In genomic region chrX:118116308-118117068, GRCh38 we compare ENCODE assay signal across 8 cellular contexts. TPM values are rescaled to one million over a fixed set of nuclear protein-coding genes. Genes with fewer than 3 reads are reported as not detected.
DNase-seq lines count a peak whose midpoint lies in the region; ATAC-seq lines count a peak whose summit lies in the region.

Gene KLHL13 (minus strand): TSS chrX:118116810. CDS start chrX:118028473, 88,337 bp downstream.

- H3K36me3 Mint-ChIP-seq in activated naive CD8-positive, alpha-beta T cell treated with anti-CD3 and anti-CD28 coated beads, Interleukin-2, amount 10 ng/mL, durations not matched to agents 7 days and 5 days: no peaks in the 10 kb centered on the region

- peak; percentile 56 for ATAC-seq in activated naive CD8-positive, alpha-beta T cell treated with anti-CD3 and anti-CD28 coated beads, Interleukin-2, amount 10 ng/mL, durations not matched to agents 7 days and 5 days (ENCODE audit: low read depth)
- ATAC-seq in GM19467 (IDR thresholded peaks at IDR 0.05; ENCODE audit: unreplicated experiment) (no peak), GM19324 (IDR thresholded peaks at IDR 0.05; ENCODE audit: low FRiP score, unreplicated experiment) (no peak)

- intact Hi-C loops in cardiac septum (cut with DNase I): loop anchor here (10.0 kb wide), 1 partner anchor 98 kb away; no protein-coding TSS in a partner anchor

- POLR2A ChIA-PET in activated naive CD8-positive, alpha-beta T cell treated with anti-CD3 and anti-CD28 coated beads, Interleukin-2, amount 10 ng/mL, durations not matched to agents 7 days and 5 days (lab: Charles Lee): no interaction called here

- peaks cover 4% of the 10 kb centered on the region for H3K4me1 Mint-ChIP-seq in activated naive CD8-positive, alpha-beta T cell treated with anti-CD3 and anti-CD28 coated beads, Interleukin-2, amount 10 ng/mL, durations not matched to agents 7 days and 5 days

- peak; percentile 9 for DNase-seq in NCI-H2227 (lab: John Stamatoyannopoulos, UW; ENCODE audit: unreplicated experiment)
- DNase-seq in NCI-H2227 treated with DMSO at 0.1 percent for 48 hours (lab: John Stamatoyannopoulos, UW): no peak
- peak; percentile 7 for DNase-seq in LoVo (ENCODE audit: low spot score)
- peak; percentile 39 for DNase-seq in activated naive CD8-positive, alpha-beta T cell treated with anti-CD3 and anti-CD28 coated beads, Interleukin-2, amount 10 ng/mL, durations not matched to agents 7 days and 5 days
- peak; percentile 74 for DNase-seq in cardiac septum (ENCODE audit: low spot score)
- DNase-seq in occipital lobe (lab: John Stamatoyannopoulos, UW): peak; percentile 2

- no peaks in the 10 kb centered on the region for H3K9me3 Mint-ChIP-seq in activated naive CD8-positive, alpha-beta T cell treated with anti-CD3 and anti-CD28 coated beads, Interleukin-2, amount 10 ng/mL, durations not matched to agents 7 days and 5 days

- peak within 1 kb of the TSS; percentile 69 for H3K27ac Mint-ChIP-seq in activated naive CD8-positive, alpha-beta T cell treated with anti-CD3 and anti-CD28 coated beads, Interleukin-2, amount 10 ng/mL, durations not matched to agents 7 days and 5 days

- peaks cover 5% of the 10 kb centered on the region for H3K27me3 Mint-ChIP-seq in activated naive CD8-positive, alpha-beta T cell treated with anti-CD3 and anti-CD28 coated beads, Interleukin-2, amount 10 ng/mL, durations not matched to agents 7 days and 5 days

- peak within 1 kb of the TSS; percentile 78 for H3K4me3 Mint-ChIP-seq in activated naive CD8-positive, alpha-beta T cell treated with anti-CD3 and anti-CD28 coated beads, Interleukin-2, amount 10 ng/mL, durations not matched to agents 7 days and 5 days

RNA-seq across cellular contexts. Expression of gene KLHL13, which starts in this region (rescaled TPM):
- total RNA-seq in activated naive CD8-positive, alpha-beta T cell treated with anti-CD3 and anti-CD28 coated beads, Interleukin-2, amount 10 ng/mL, durations not matched to agents 7 days and 5 days: under 1 TPM; 0.47 to 0.48 TPM
- total RNA-seq in cardiac septum: 15.5 TPM
- total RNA-seq in occipital lobe: 51.2 TPM

Comparison
In these comparisons a context has a peak if more than half of its experiments do, and no peak if none do; other contexts are left out.
1. RNA of gene KLHL13 (total RNA-seq): 51.2 TPM in occipital lobe (single experiment) and 15.5 TPM in cardiac septum (single experiment); 0.47 to 0.48 TPM in activated naive CD8-positive, alpha-beta T cell treated with anti-CD3 and anti-CD28 coated beads, Interleukin-2, amount 10 ng/mL, durations not matched to agents 7 days and 5 days; every median in the first group is over 10 times any median in the second.
2. Peak in DNase-seq and ATAC-seq in activated naive CD8-positive, alpha-beta T cell treated with anti-CD3 and anti-CD28 coated beads, Interleukin-2, amount 10 ng/mL, durations not matched to agents 7 days and 5 days; RNA of the gene not detected or under 1 TPM.